In genomic region chr19:43720936-43721335, GRCh38 we compare ENCODE assay signal across 20 cellular contexts. TPM values are rescaled to one million over a fixed set of nuclear protein-coding genes. Genes with fewer than 3 reads are reported as not detected.
"Had no signal": no experiment of that assay in that cellular context is flagged by ENCODE, and none has a peak within 500 bp of the region (broad histone marks: within the 10 kb centered on the region; RNA-seq: fewer than 3 reads in every experiment).

No MANE protein-coding gene starts in this region.

- H3K4me3 Mint-ChIP-seq: T-helper 2 cell treated with Interferon-gamma antibody and Interleukin-4, amounts not matched to agents 5 μg/mL and 100 μg/mL, for 36 hours had no signal

- H3K27ac Mint-ChIP-seq: T-helper 2 cell treated with Interferon-gamma antibody and Interleukin-4, amounts not matched to agents 5 μg/mL and 100 μg/mL, for 36 hours had no signal

- H3K4me1 ChIP-seq: pancreas had no signal

- DNase-seq: activated CD4-positive, alpha-beta T cell treated with anti-CD3 and anti-CD28 coated beads for 4 hours; activated gamma-delta T cell treated with Interleukin-2 at 50 U/mL for 16 hours; activated T-cell treated with anti-CD3 and anti-CD28 coated beads for 4 hours; caudate nucleus; effector memory CD4-positive, alpha-beta T cell; erythroblast; hypothalamus; kidney glomerular epithelial cell; pancreas; stimulated activated CD4-positive, alpha-beta T cell treated with anti-CD3 and anti-CD28 coated beads, Interleukin-4, amount 100 ng/mL, for 1 hour; stomach; SW 1271 had no signal

- ATAC-seq: pancreas had no signal

- H3K27ac ChIP-seq: coronary artery, pancreas, stomach, thoracic aorta had no signal

- H3K9me3 Mint-ChIP-seq: T-helper 2 cell treated with Interferon-gamma antibody and Interleukin-4, amounts not matched to agents 5 μg/mL and 100 μg/mL, for 36 hours had no signal

- H3K36me3 ChIP-seq: pancreas, stomach, thoracic aorta had no signal

- H3K27me3 ChIP-seq: pancreas had no signal

- H3K4me3 ChIP-seq: coronary artery, pancreas, stomach, thoracic aorta had no signal

- H3K9me3 ChIP-seq: pancreas, stomach, thoracic aorta had no signal

RNA-seq across cellular contexts. Expression of gene IRGC, which starts 5.1 kb away (rescaled TPM):
- total RNA-seq: activated CD8-positive, alpha-beta memory T cell treated with anti-CD3 and anti-CD28 coated beads for 36 hours; fibroblast of villous mesenchyme; liver; mesenteric fat pad; pancreas; stomach; thoracic aorta had no signal
- polyA plus RNA-seq: liver, pancreas, stomach had no signal

RNA-seq across cellular contexts. Expression of gene KCNN4, which starts 59.8 kb away (rescaled TPM):
- polyA plus RNA-seq: neural cell had no signal
